In the genomic region with DNA sequence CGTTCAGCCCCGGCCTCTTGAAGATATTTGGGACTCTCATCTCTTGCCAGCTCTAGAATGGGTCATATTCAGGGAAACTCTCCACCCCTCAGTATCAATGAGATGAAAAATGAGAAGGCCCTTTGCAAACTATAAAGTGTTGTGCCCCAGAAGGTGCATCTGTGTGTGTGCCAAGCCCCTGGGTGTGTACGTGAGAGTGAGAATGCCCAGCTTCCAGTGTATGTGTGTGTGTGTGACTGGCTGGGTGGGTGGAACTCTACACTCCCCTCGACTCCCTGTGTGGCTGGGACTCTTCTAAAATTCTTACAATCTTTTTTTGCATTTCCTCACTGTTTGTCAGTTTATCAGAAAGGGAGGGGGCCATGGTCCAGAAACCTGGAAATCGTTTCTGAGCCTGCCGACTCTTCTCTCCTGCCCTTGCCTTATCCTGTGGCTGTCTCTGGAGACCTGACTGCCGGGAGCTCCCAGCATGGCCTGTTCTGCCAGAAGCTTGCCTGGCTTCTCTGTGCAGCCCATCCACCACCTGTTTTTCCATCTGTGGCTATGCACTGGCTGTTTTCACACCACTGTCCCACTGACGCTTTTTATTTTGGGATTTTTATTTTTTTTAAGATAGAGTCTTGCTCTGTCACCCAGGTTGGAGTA, we compare ENCODE assay signal across 1 cellular context.
TF ChIP-seq lines count a peak whose summit lies in the region.

No MANE protein-coding gene starts in this region.

TF ChIP-seq in A549, 52 proteins besides CTCF, POLR2A, EP300 and RAD21:
- TF ChIP-seq E2F6 (IDR thresholded peaks at IDR 0.05; ENCODE audit: borderline replicate concordance, low read depth) (no peak), RCOR1 (IDR thresholded peaks at IDR 0.05; ENCODE audit: low read depth, low read length) (no peak), EHF (CRISPR knock-in tag; IDR thresholded peaks at IDR 0.05) (no peak), RFX5 (IDR thresholded peaks at IDR 0.05) (no peak), FOXS1 (CRISPR knock-in tag; IDR thresholded peaks at IDR 0.05) (no peak)
- TF ChIP-seq, protein P1, sequence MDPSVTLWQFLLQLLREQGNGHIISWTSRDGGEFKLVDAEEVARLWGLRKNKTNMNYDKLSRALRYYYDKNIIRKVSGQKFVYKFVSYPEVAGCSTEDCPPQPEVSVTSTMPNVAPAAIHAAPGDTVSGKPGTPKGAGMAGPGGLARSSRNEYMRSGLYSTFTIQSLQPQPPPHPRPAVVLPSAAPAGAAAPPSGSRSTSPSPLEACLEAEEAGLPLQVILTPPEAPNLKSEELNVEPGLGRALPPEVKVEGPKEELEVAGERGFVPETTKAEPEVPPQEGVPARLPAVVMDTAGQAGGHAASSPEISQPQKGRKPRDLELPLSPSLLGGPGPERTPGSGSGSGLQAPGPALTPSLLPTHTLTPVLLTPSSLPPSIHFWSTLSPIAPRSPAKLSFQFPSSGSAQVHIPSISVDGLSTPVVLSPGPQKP (IDR thresholded peaks at IDR 0.05; ENCODE audit: low read depth, low read length), result no peak
- TF ChIP-seq, protein P2, sequence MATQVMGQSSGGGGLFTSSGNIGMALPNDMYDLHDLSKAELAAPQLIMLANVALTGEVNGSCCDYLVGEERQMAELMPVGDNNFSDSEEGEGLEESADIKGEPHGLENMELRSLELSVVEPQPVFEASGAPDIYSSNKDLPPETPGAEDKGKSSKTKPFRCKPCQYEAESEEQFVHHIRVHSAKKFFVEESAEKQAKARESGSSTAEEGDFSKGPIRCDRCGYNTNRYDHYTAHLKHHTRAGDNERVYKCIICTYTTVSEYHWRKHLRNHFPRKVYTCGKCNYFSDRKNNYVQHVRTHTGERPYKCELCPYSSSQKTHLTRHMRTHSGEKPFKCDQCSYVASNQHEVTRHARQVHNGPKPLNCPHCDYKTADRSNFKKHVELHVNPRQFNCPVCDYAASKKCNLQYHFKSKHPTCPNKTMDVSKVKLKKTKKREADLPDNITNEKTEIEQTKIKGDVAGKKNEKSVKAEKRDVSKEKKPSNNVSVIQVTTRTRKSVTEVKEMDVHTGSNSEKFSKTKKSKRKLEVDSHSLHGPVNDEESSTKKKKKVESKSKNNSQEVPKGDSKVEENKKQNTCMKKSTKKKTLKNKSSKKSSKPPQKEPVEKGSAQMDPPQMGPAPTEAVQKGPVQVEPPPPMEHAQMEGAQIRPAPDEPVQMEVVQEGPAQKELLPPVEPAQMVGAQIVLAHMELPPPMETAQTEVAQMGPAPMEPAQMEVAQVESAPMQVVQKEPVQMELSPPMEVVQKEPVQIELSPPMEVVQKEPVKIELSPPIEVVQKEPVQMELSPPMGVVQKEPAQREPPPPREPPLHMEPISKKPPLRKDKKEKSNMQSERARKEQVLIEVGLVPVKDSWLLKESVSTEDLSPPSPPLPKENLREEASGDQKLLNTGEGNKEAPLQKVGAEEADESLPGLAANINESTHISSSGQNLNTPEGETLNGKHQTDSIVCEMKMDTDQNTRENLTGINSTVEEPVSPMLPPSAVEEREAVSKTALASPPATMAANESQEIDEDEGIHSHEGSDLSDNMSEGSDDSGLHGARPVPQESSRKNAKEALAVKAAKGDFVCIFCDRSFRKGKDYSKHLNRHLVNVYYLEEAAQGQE (IDR thresholded peaks at IDR 0.05), result no peak
- TF ChIP-seq, protein P3, sequence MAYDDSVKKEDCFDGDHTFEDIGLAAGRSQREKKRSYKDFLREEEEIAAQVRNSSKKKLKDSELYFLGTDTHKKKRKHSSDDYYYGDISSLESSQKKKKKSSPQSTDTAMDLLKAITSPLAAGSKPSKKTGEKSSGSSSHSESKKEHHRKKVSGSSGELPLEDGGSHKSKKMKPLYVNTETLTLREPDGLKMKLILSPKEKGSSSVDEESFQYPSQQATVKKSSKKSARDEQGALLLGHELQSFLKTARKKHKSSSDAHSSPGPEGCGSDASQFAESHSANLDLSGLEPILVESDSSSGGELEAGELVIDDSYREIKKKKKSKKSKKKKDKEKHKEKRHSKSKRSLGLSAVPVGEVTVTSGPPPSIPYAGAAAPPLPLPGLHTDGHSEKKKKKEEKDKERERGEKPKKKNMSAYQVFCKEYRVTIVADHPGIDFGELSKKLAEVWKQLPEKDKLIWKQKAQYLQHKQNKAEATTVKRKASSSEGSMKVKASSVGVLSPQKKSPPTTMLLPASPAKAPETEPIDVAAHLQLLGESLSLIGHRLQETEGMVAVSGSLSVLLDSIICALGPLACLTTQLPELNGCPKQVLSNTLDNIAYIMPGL (CRISPR knock-in tag; IDR thresholded peaks at IDR 0.05; ENCODE audit: borderline replicate concordance), result no peak
TF ChIP-seq in A549: peak in this region for 0.
